In the genomic region with DNA sequence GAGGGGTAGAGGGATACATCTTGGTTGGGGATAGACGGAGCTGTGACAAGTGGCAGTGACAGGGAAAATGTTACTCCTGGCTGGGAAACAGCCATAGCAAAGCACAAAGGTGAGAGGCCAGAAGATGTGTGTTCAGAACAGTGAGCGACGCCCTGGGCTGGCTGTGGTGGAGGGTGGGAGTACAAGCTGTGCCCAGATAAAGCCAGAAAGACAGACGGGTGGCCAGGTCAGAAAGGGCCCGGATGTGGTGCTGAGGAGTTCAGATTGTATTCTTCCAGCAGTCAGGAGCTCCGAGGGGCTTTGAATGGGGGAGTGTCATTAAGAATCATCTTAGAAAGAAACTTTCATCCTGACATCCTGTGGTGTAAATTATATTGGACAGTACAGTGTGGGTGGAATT, we compare ENCODE assay signal across 21 cellular contexts. TPM values are rescaled to one million over a fixed set of nuclear protein-coding genes. Genes with fewer than 3 reads are reported as not detected.
"Had no signal": no experiment of that assay in that cellular context is flagged by ENCODE, and none has a peak within 500 bp of the region (broad histone marks: within the 10 kb centered on the region; RNA-seq: fewer than 3 reads in every experiment).

No MANE protein-coding gene starts in this region.

- H3K4me3 Mint-ChIP-seq: activated CD4-positive, alpha-beta memory T cell treated with anti-CD3 and anti-CD28 coated beads, Interleukin-2, amount 10 ng/mL, durations not matched to agents 7 days and 5 days; activated CD4-positive, alpha-beta T cell treated with anti-CD3 and anti-CD28 coated beads, Interleukin-2, amount 10 ng/mL, durations not matched to agents 7 days and 5 days; activated T-cell treated with anti-CD3 and anti-CD28 coated beads, Interleukin-2, amount 50 U/mL, for 24 hours; activated T-helper 17 cell treated with anti-CD3 and anti-CD28 coated beads, Interleukin-2, amount 50 U/mL, for 72 hours; T-helper 17 cell had no signal

- H3K4me3 ChIP-seq: breast epithelium, heart left ventricle, psoas muscle, upper lobe of left lung had no signal

- H3K27ac Mint-ChIP-seq: activated CD4-positive, alpha-beta memory T cell treated with anti-CD3 and anti-CD28 coated beads, Interleukin-2, amount 10 ng/mL, durations not matched to agents 7 days and 5 days; activated T-cell treated with anti-CD3 and anti-CD28 coated beads, Interleukin-2, amount 50 U/mL, for 24 hours; activated T-helper 17 cell treated with anti-CD3 and anti-CD28 coated beads, Interleukin-2, amount 50 U/mL, for 72 hours; T-helper 17 cell had no signal

- H3K27me3 Mint-ChIP-seq: activated CD4-positive, alpha-beta memory T cell treated with anti-CD3 and anti-CD28 coated beads, Interleukin-2, amount 10 ng/mL, durations not matched to agents 7 days and 5 days had no signal

- H2AFZ ChIP-seq: parathyroid adenoma had no signal

- H3K36me3 ChIP-seq: breast epithelium, heart left ventricle, upper lobe of left lung had no signal

- H3K4me1 Mint-ChIP-seq: activated CD4-positive, alpha-beta memory T cell treated with anti-CD3 and anti-CD28 coated beads, Interleukin-2, amount 10 ng/mL, durations not matched to agents 7 days and 5 days; activated CD4-positive, alpha-beta T cell treated with anti-CD3 and anti-CD28 coated beads, Interleukin-2, amount 10 ng/mL, durations not matched to agents 7 days and 5 days; activated T-helper 17 cell treated with anti-CD3 and anti-CD28 coated beads, Interleukin-2, amount 50 U/mL, for 72 hours; T-helper 17 cell had no signal

- ATAC-seq: activated T-helper 17 cell treated with anti-CD3 and anti-CD28 coated beads, Interleukin-2, amount 50 U/mL, for 72 hours; psoas muscle; stimulated activated naive CD8-positive, alpha-beta T cell treated with anti-CD3 and anti-CD28 coated beads, Interleukin-15, Interleukin-2, amounts not matched to agents 100 U/mL and 50 U/mL, for 24 hours; T-helper 17 cell had no signal

- H3K9me3 ChIP-seq: breast epithelium, heart left ventricle, psoas muscle, upper lobe of left lung had no signal

- H3K27me3 ChIP-seq: breast epithelium, heart left ventricle, upper lobe of left lung had no signal

- H3K9ac ChIP-seq: parathyroid adenoma had no signal

- H3K79me2 ChIP-seq: parathyroid adenoma had no signal

- H3K4me1 ChIP-seq: breast epithelium, parathyroid adenoma, psoas muscle, upper lobe of left lung had no signal

- H3K9me3 Mint-ChIP-seq: activated CD4-positive, alpha-beta memory T cell treated with anti-CD3 and anti-CD28 coated beads, Interleukin-2, amount 10 ng/mL, durations not matched to agents 7 days and 5 days; activated CD4-positive, alpha-beta T cell treated with anti-CD3 and anti-CD28 coated beads, Interleukin-2, amount 10 ng/mL, durations not matched to agents 7 days and 5 days; activated T-cell treated with anti-CD3 and anti-CD28 coated beads, Interleukin-2, amount 50 U/mL, for 24 hours had no signal

- DNase-seq: activated CD4-positive, alpha-beta memory T cell treated with anti-CD3 and anti-CD28 coated beads, Interleukin-2, amount 10 ng/mL, durations not matched to agents 7 days and 5 days; activated CD4-positive, alpha-beta T cell treated with anti-CD3 and anti-CD28 coated beads for 1 hour; activated CD4-positive, alpha-beta T cell treated with anti-CD3 and anti-CD28 coated beads, Interleukin-2, amount 10 ng/mL, durations not matched to agents 7 days and 5 days; activated CD8-positive, alpha-beta memory T cell treated with anti-CD3 and anti-CD28 coated beads, Interleukin-2, amount 50 U/mL, for 48 hours; activated gamma-delta T cell treated with Interleukin-2 at 50 U/mL for 16 hours; activated naive CD4-positive, alpha-beta T cell treated with anti-CD3 and anti-CD28 coated beads, Interleukin-2, amount 50 U/mL, for 16 hours; activated T-cell treated with anti-CD3 and anti-CD28 coated beads, Interleukin-2, amount 50 U/mL, for 24 hours; amniotic stem cell; central memory CD4-positive, alpha-beta T cell; foreskin fibroblast; heart left ventricle; mammary epithelial cell; psoas muscle; stimulated activated CD4-positive, alpha-beta T cell treated with anti-CD3 and anti-CD28 coated beads, Interleukin-2, amount 100 ng/mL, for 48 hours; stimulated activated naive CD8-positive, alpha-beta T cell treated with anti-CD3 and anti-CD28 coated beads, Interleukin-15, Interleukin-2, amounts not matched to agents 100 U/mL and 50 U/mL, for 24 hours; T-helper 17 cell; T1000; upper lobe of left lung had no signal

- H3K27ac ChIP-seq: heart left ventricle, parathyroid adenoma, psoas muscle, upper lobe of left lung had no signal

RNA-seq across cellular contexts. Expression of gene CCDC149, which starts 27.9 kb away (rescaled TPM):
- total RNA-seq: activated CD4-positive, alpha-beta memory T cell treated with anti-CD3 and anti-CD28 coated beads, Interleukin-2, amount 10 ng/mL, durations not matched to agents 7 days and 5 days; activated CD4-positive, alpha-beta T cell treated with anti-CD3 and anti-CD28 coated beads, Interleukin-2, amount 10 ng/mL, durations not matched to agents 7 days and 5 days; activated T-helper 17 cell treated with anti-CD3 and anti-CD28 coated beads, Interleukin-2, amount 50 U/mL, for 72 hours had no signal
